ENCODE assay signal across 8 cellular contexts in genomic region chr11:114262681-114263509, GRCh38. TPM values are rescaled to one million over a fixed set of nuclear protein-coding genes. Genes with fewer than 3 reads are reported as not detected.
DNase-seq lines count a peak whose midpoint lies in the region; ATAC-seq and TF ChIP-seq lines count a peak whose summit lies in the region.

No MANE protein-coding gene starts in this region.

- H3K27ac Mint-ChIP-seq in activated CD8-positive, alpha-beta T cell treated with anti-CD3 and anti-CD28 coated beads, Interleukin-2, amount 10 ng/mL, durations not matched to agents 7 days and 5 days, result no peak overlapping the region

- no peak overlapping the region for H3K27ac ChIP-seq in A673 (ENCODE audit: low read depth, low read length, poor library complexity, severe bottlenecking)

- DNase-seq in A673 (ENCODE audit: low spot score) (peak; percentile 80), GM06990 (ENCODE audit: extremely low read depth, insufficient read length) (no peak), NCI-H2171 treated with DMSO at 0.1 percent for 48 hours (lab: John Stamatoyannopoulos, UW) (peak; percentile 72), left ventricle myocardium superior (no peak), sciatic nerve (ENCODE audit: low spot score) (no peak)
- peak; percentile 55 for DNase-seq in activated CD8-positive, alpha-beta T cell treated with anti-CD3 and anti-CD28 coated beads, Interleukin-2, amount 10 ng/mL, durations not matched to agents 7 days and 5 days

- peak; percentile 83 for TF ChIP-seq CTCF in A673 (conservative IDR thresholded peaks at IDR 0.05; ENCODE audit: low read depth, low read length)
- peak; percentile 34 for TF ChIP-seq CTCF in GM06990 (IDR thresholded peaks at IDR 0.05; ENCODE audit: insufficient read depth, low read length, poor library complexity, severe bottlenecking)

- intact Hi-C loops in A673 (cut with micrococcal nuclease; ENCODE audit: unreplicated experiment), result loop anchor here (5.0 kb wide), 1 partner anchor 456 kb away; no protein-coding TSS in a partner anchor
- intact Hi-C loops in left ventricle myocardium superior (cut with micrococcal nuclease), result loop anchor here (2.0 to 5.0 kb wide), 3 partner anchors 226 to 366 kb away; no protein-coding TSS in a partner anchor
- intact Hi-C loops in sciatic nerve (cut with DNase I), result loop anchor here (5.0 to 10.0 kb wide), 3 partner anchors 231 to 371 kb away; no protein-coding TSS in a partner anchor

- H3K36me3 Mint-ChIP-seq in activated CD8-positive, alpha-beta T cell treated with anti-CD3 and anti-CD28 coated beads, Interleukin-2, amount 10 ng/mL, durations not matched to agents 7 days and 5 days (ENCODE audit: low read depth), result no peaks in the 10 kb centered on the region

- peaks cover 23% of the 10 kb centered on the region for H3K4me1 ChIP-seq in A673 (ENCODE audit: insufficient read depth, low read length, poor library complexity, severe bottlenecking)

- ATAC-seq in activated CD8-positive, alpha-beta T cell treated with anti-CD3 and anti-CD28 coated beads, Interleukin-2, amount 10 ng/mL, durations not matched to agents 7 days and 5 days, result peak; percentile 63
- ATAC-seq in left ventricle myocardium superior, result peak; percentile 23
- peak; percentile 43 for ATAC-seq in sciatic nerve
- ATAC-seq in GM21786 (IDR thresholded peaks at IDR 0.05; ENCODE audit: unreplicated experiment), result no peak
- no peak for ATAC-seq in GM21367 (IDR thresholded peaks at IDR 0.05; ENCODE audit: unreplicated experiment)

- peaks cover 2% of the 10 kb centered on the region for H3K27me3 Mint-ChIP-seq in activated CD8-positive, alpha-beta T cell treated with anti-CD3 and anti-CD28 coated beads, Interleukin-2, amount 10 ng/mL, durations not matched to agents 7 days and 5 days (ENCODE audit: low read depth)

- no peak overlapping the region for H3K4me3 Mint-ChIP-seq in activated CD8-positive, alpha-beta T cell treated with anti-CD3 and anti-CD28 coated beads, Interleukin-2, amount 10 ng/mL, durations not matched to agents 7 days and 5 days

- H3K36me3 ChIP-seq in A673 (ENCODE audit: insufficient read depth, low read length, poor library complexity, severe bottlenecking), result no peaks in the 10 kb centered on the region
- H3K36me3 ChIP-seq in GM06990 (ENCODE audit: control insufficient read depth, insufficient read depth, low read length), result no peaks in the 10 kb centered on the region

- POLR2A ChIA-PET in A673 (lab: Charles Lee; ENCODE audit: low non-redundant PET), result interaction anchor here (0.8 kb wide), 1 partner anchor 980 kb away, joined by 4 read pairs; no protein-coding TSS in a partner anchor
- POLR2A ChIA-PET in activated CD8-positive, alpha-beta T cell treated with anti-CD3 and anti-CD28 coated beads, Interleukin-2, amount 10 ng/mL, durations not matched to agents 7 days and 5 days (lab: Charles Lee), result no interaction called here

- H3K4me3 ChIP-seq in A673 (ENCODE audit: low read depth, low read length, poor library complexity, severe bottlenecking) (no peak overlapping the region), GM06990 (replicated peaks; ENCODE audit: low read depth, low read length) (no peak overlapping the region)

- H3K27me3 ChIP-seq in A673 (replicated peaks; ENCODE audit: insufficient read depth, low read depth, low read length, poor library complexity) (no peaks in the 10 kb centered on the region), GM06990 (replicated peaks; ENCODE audit: control insufficient read depth, insufficient read depth, low read length) (no peaks in the 10 kb centered on the region; the same call in none of the 2 replicates)

- H3K9me3 Mint-ChIP-seq in activated CD8-positive, alpha-beta T cell treated with anti-CD3 and anti-CD28 coated beads, Interleukin-2, amount 10 ng/mL, durations not matched to agents 7 days and 5 days (ENCODE audit: insufficient read depth), result no peaks in the 10 kb centered on the region

- no TSS peak for BruUV-seq in A673 (replicated peaks; lab: Mats Ljungman, UMichigan)

- H3K4me1 Mint-ChIP-seq in activated CD8-positive, alpha-beta T cell treated with anti-CD3 and anti-CD28 coated beads, Interleukin-2, amount 10 ng/mL, durations not matched to agents 7 days and 5 days (ENCODE audit: low read depth), result peaks cover 24% of the 10 kb centered on the region

- CTCF ChIA-PET in A673 (lab: Charles Lee), result interaction anchor here (0.6 to 5.4 kb wide), 7 partner anchors 215 to 457 kb away, joined by 3 to 80 read pairs (median 3); no protein-coding TSS in a partner anchor
- CTCF ChIA-PET in activated CD8-positive, alpha-beta T cell treated with anti-CD3 and anti-CD28 coated beads, Interleukin-2, amount 10 ng/mL, durations not matched to agents 7 days and 5 days (lab: Charles Lee), result interaction anchor here (0.7 to 9.2 kb wide), 27 partner anchors 10 to 456 kb away, joined by 3 to 178 read pairs (median 7); partner anchors contain the start of genes HTR3A and ZBTB16

- H3K9me3 ChIP-seq in A673 (ENCODE audit: low read depth, low read length, poor library complexity, severe bottlenecking), result no peaks in the 10 kb centered on the region

RNA-seq across cellular contexts. Expression of gene NNMT, which starts 33.3 kb away (rescaled TPM):
- total RNA-seq in A673 (2021), result 0.64 TPM in 1 of 2 replicates, not detected in the other
- not detected for total RNA-seq in activated CD8-positive, alpha-beta T cell treated with anti-CD3 and anti-CD28 coated beads, Interleukin-2, amount 10 ng/mL, durations not matched to agents 7 days and 5 days
- total RNA-seq in left ventricle myocardium superior, result 26.4 TPM
- total RNA-seq in sciatic nerve, result 322 TPM

Comparison
In these comparisons a context has a peak if more than half of its experiments do, and no peak if none do; other contexts are left out.
1. DNase-seq: peak in A673 (single experiment), NCI-H2171 treated with DMSO at 0.1 percent for 48 hours (single experiment) and activated CD8-positive, alpha-beta T cell treated with anti-CD3 and anti-CD28 coated beads, Interleukin-2, amount 10 ng/mL, durations not matched to agents 7 days and 5 days (single experiment); none in GM06990 (single experiment), left ventricle myocardium superior (single experiment) and sciatic nerve (single experiment).
2. ATAC-seq: peak in activated CD8-positive, alpha-beta T cell treated with anti-CD3 and anti-CD28 coated beads, Interleukin-2, amount 10 ng/mL, durations not matched to agents 7 days and 5 days (single experiment), left ventricle myocardium superior (single experiment) and sciatic nerve (single experiment); none in GM21786 (single experiment) and GM21367 (single experiment).
3. RNA of gene NNMT, which starts 33.3 kb away (total RNA-seq): 322 TPM in sciatic nerve (single experiment) and 26.4 TPM in left ventricle myocardium superior (single experiment); 0.64 TPM in A673 and not detected in activated CD8-positive, alpha-beta T cell treated with anti-CD3 and anti-CD28 coated beads, Interleukin-2, amount 10 ng/mL, durations not matched to agents 7 days and 5 days; every median in the first group is over 10 times any median in the second.